Comparison of ENCODE assay signal across 20 cellular contexts in genomic region chr14:35134329-35135123, GRCh38. TPM values are rescaled to one million over a fixed set of nuclear protein-coding genes. Genes with fewer than 3 reads are reported as not detected.
A peak's percentile ranks its signal among the peaks of the same experiment; 100 is the strongest.
DNase-seq lines count a peak whose midpoint lies in the region; ATAC-seq and TF ChIP-seq lines count a peak whose summit lies in the region.
"Had no signal": no experiment of that assay in that cellular context is flagged by ENCODE, and none has a peak within 500 bp of the region (broad histone marks: within the 10 kb centered on the region; RNA-seq: fewer than 3 reads in every experiment).

No MANE protein-coding gene starts in this region.

- peaks cover 30% of the 10 kb centered on the region for H3K36me3 Mint-ChIP-seq in activated CD4-positive, alpha-beta T cell treated with anti-CD3 and anti-CD28 coated beads for 36 hours (ENCODE audit: low read depth)
- H3K36me3 Mint-ChIP-seq in central memory CD8-positive, alpha-beta T cell (ENCODE audit: insufficient read depth), result peaks cover 27% of the 10 kb centered on the region
- H3K36me3 Mint-ChIP-seq in naive thymus-derived CD8-positive, alpha-beta T cell, result peaks cover 4 to 63% (median 24%) of the 10 kb centered on the region in 3 donors
- peaks cover 35 to 48% of the 10 kb centered on the region in 2 donors for H3K36me3 Mint-ChIP-seq in stimulated activated naive B cell treated with anti-CD40 and anti-IgM and Interleukin-4, amounts not matched to agents 10 μg/mL and 1 μg/mL and 100 μg/mL, for 72 hours

- peaks cover 9% of the 10 kb centered on the region for H3K9me3 ChIP-seq in Karpas-422 (ENCODE audit: low read length)
- H3K9me3 ChIP-seq in PC-3 (ENCODE audit: low read length), result no peaks in the 10 kb centered on the region
- H3K9me3 ChIP-seq: BE2C, esophagus muscularis mucosa, uterus had no signal

- ATAC-seq in activated CD4-positive, alpha-beta T cell treated with anti-CD3 and anti-CD28 coated beads for 36 hours, result no peak
- ATAC-seq in central memory CD8-positive, alpha-beta T cell (replicated peaks; ENCODE audit: extremely low read depth, poor library complexity, severe bottlenecking), result no peak
- no peak for ATAC-seq in naive thymus-derived CD8-positive, alpha-beta T cell
- ATAC-seq in PC-3 (no peak; the same call in 1 of the 2 replicates), HG03196 (IDR thresholded peaks at IDR 0.05; ENCODE audit: unreplicated experiment) (no peak)
- no peak for ATAC-seq in stimulated activated naive B cell treated with anti-CD40 and anti-IgM and Interleukin-4, amounts not matched to agents 10 μg/mL and 1 μg/mL and 100 μg/mL, for 72 hours (replicated peaks)
- ATAC-seq: activated naive CD8-positive, alpha-beta T cell treated with anti-CD3 and anti-CD28 coated beads, Interleukin-2, amount 50 U/mL, for 24 hours had no signal

- H3K36me3 ChIP-seq in Karpas-422 (ENCODE audit: insufficient read depth, low read length), result peaks cover 53% of the 10 kb centered on the region
- H3K36me3 ChIP-seq in PC-3 (ENCODE audit: low read depth, low read length), result peaks cover 8% of the 10 kb centered on the region
- H3K36me3 ChIP-seq: uterus had no signal

- H3K27ac Mint-ChIP-seq in activated CD4-positive, alpha-beta T cell treated with anti-CD3 and anti-CD28 coated beads for 36 hours, result peak overlapping the region; percentile 1
- H3K27ac Mint-ChIP-seq in central memory CD8-positive, alpha-beta T cell (ENCODE audit: low read depth), result peak overlapping the region; percentile 53
- H3K27ac Mint-ChIP-seq in naive thymus-derived CD8-positive, alpha-beta T cell, result peak overlapping the region in 8 of 10 donors; percentile 17 to 79 (median 60)
- no peak overlapping the region for H3K27ac Mint-ChIP-seq in stimulated activated naive B cell treated with anti-CD40 and anti-IgM and Interleukin-4, amounts not matched to agents 10 μg/mL and 1 μg/mL and 100 μg/mL, for 72 hours
- H3K27ac Mint-ChIP-seq: activated naive CD8-positive, alpha-beta T cell treated with anti-CD3 and anti-CD28 coated beads, Interleukin-2, amount 50 U/mL, for 24 hours; HFFc6; T-helper 2 cell treated with Interferon-gamma antibody and Interleukin-4, amounts not matched to agents 5 μg/mL and 100 μg/mL, for 36 hours had no signal

- BruUV-seq in PC-3 (replicated peaks; lab: Mats Ljungman, UMichigan), result no TSS peak

- DNase-seq in activated CD4-positive, alpha-beta T cell treated with anti-CD3 and anti-CD28 coated beads for 36 hours, result no peak
- no peak for DNase-seq in activated CD4-positive, alpha-beta T cell treated with anti-CD3 and anti-CD28 coated beads for 48 hours
- DNase-seq in Karpas-422 (peak; percentile 40), PC-3 (no peak)
- DNase-seq in central memory CD8-positive, alpha-beta T cell (ENCODE audit: low spot score in 2 of 2), result no peak
- DNase-seq in naive thymus-derived CD8-positive, alpha-beta T cell, result no peak
- no peak for DNase-seq in stimulated activated naive B cell treated with anti-CD40 and anti-IgM and Interleukin-4, amounts not matched to agents 10 μg/mL and 1 μg/mL and 100 μg/mL, for 72 hours
- DNase-seq: 8988T; activated CD4-positive, CD25-positive, alpha-beta regulatory T cell; activated naive CD8-positive, alpha-beta T cell treated with anti-CD3 and anti-CD28 coated beads, Interleukin-2, amount 50 U/mL, for 24 hours; BE2C; caudate nucleus; HFFc6; KBM-7; NCI-H1417; NCI-H748 treated with DMSO at 0.1 percent for 48 hours; uterus had no signal

- POLR2A ChIA-PET in activated CD4-positive, alpha-beta T cell treated with anti-CD3 and anti-CD28 coated beads for 36 hours (lab: Charles Lee), result interaction anchor here (0.8 kb wide), 1 partner anchor 282 kb away, joined by 4 read pairs; no protein-coding TSS in a partner anchor
- POLR2A ChIA-PET in naive thymus-derived CD8-positive, alpha-beta T cell (lab: Charles Lee), result interaction anchor here (1.6 kb wide), 1 partner anchor 12 kb away, joined by 4 read pairs; the partner anchor contains the start of gene PRORP
- POLR2A ChIA-PET in PC-3 (lab: Charles Lee; ENCODE audit: unreplicated experiment), result interaction anchor here (0.5 kb wide), 1 partner anchor 160 kb away, joined by 3 read pairs; no protein-coding TSS in a partner anchor

- H3F3A ChIP-seq in PC-3 (ENCODE audit: low read length, unreplicated experiment), result no peaks in the 10 kb centered on the region

- H3K4me1 ChIP-seq in Karpas-422 (ENCODE audit: low read length), result no peaks in the 10 kb centered on the region
- H3K4me1 ChIP-seq in PC-3 (ENCODE audit: insufficient read depth, low read length), result no peaks in the 10 kb centered on the region
- H3K4me1 ChIP-seq: BE2C, uterus had no signal

- H3K4me3 ChIP-seq in Karpas-422 (ENCODE audit: low read length), result no peak overlapping the region
- H3K4me3 ChIP-seq in PC-3 (ENCODE audit: low read length), result no peak overlapping the region
- H3K4me3 ChIP-seq: esophagus muscularis mucosa, uterus had no signal

- intact Hi-C loops in activated CD4-positive, alpha-beta T cell treated with anti-CD3 and anti-CD28 coated beads for 36 hours (cut with DNase I, micrococcal nuclease), result no loop called here
- intact Hi-C loops in PC-3 (cut with micrococcal nuclease), result no loop called here

- no peak for TF ChIP-seq CTCF in PC-3 (conservative IDR thresholded peaks at IDR 0.05; ENCODE audit: low read depth, low read length)

- H3K9ac ChIP-seq in Karpas-422 (ENCODE audit: low read length), result no peak overlapping the region
- no peak overlapping the region for H3K9ac ChIP-seq in PC-3 (ENCODE audit: low read length)

- H3K9me3 Mint-ChIP-seq in activated CD4-positive, alpha-beta T cell treated with anti-CD3 and anti-CD28 coated beads for 36 hours (ENCODE audit: low read depth), result no peaks in the 10 kb centered on the region
- peaks cover 4% of the 10 kb centered on the region for H3K9me3 Mint-ChIP-seq in central memory CD8-positive, alpha-beta T cell
- peaks cover 0 to 7% (median 0%) of the 10 kb centered on the region in 9 donors for H3K9me3 Mint-ChIP-seq in naive thymus-derived CD8-positive, alpha-beta T cell
- H3K9me3 Mint-ChIP-seq in stimulated activated naive B cell treated with anti-CD40 and anti-IgM and Interleukin-4, amounts not matched to agents 10 μg/mL and 1 μg/mL and 100 μg/mL, for 72 hours, result no peaks in the 10 kb centered on the region
- H3K9me3 Mint-ChIP-seq: activated naive CD8-positive, alpha-beta T cell treated with anti-CD3 and anti-CD28 coated beads, Interleukin-2, amount 50 U/mL, for 24 hours had no signal

- H3K27ac ChIP-seq in Karpas-422 (ENCODE audit: low read length) (no peak overlapping the region), PC-3 (ENCODE audit: low read length) (no peak overlapping the region)
- H3K27ac ChIP-seq: esophagus muscularis mucosa, uterus had no signal

- H3K4me1 Mint-ChIP-seq in activated CD4-positive, alpha-beta T cell treated with anti-CD3 and anti-CD28 coated beads for 36 hours, result peaks cover 17% of the 10 kb centered on the region
- peaks cover 22% of the 10 kb centered on the region for H3K4me1 Mint-ChIP-seq in central memory CD8-positive, alpha-beta T cell
- H3K4me1 Mint-ChIP-seq in naive thymus-derived CD8-positive, alpha-beta T cell, result peaks cover 9 to 38% (median 16%) of the 10 kb centered on the region in 4 donors
- peaks cover 4 to 12% of the 10 kb centered on the region in 2 donors for H3K4me1 Mint-ChIP-seq in stimulated activated naive B cell treated with anti-CD40 and anti-IgM and Interleukin-4, amounts not matched to agents 10 μg/mL and 1 μg/mL and 100 μg/mL, for 72 hours

- no peaks in the 10 kb centered on the region for H3K27me3 Mint-ChIP-seq in activated CD4-positive, alpha-beta T cell treated with anti-CD3 and anti-CD28 coated beads for 36 hours
- H3K27me3 Mint-ChIP-seq in central memory CD8-positive, alpha-beta T cell, result no peaks in the 10 kb centered on the region
- no peaks in the 10 kb centered on the region for H3K27me3 Mint-ChIP-seq in naive thymus-derived CD8-positive, alpha-beta T cell
- no peaks in the 10 kb centered on the region for H3K27me3 Mint-ChIP-seq in stimulated activated naive B cell treated with anti-CD40 and anti-IgM and Interleukin-4, amounts not matched to agents 10 μg/mL and 1 μg/mL and 100 μg/mL, for 72 hours
- H3K27me3 Mint-ChIP-seq: activated naive CD8-positive, alpha-beta T cell treated with anti-CD3 and anti-CD28 coated beads, Interleukin-2, amount 50 U/mL, for 24 hours had no signal

- H3K4me3 Mint-ChIP-seq in activated CD4-positive, alpha-beta T cell treated with anti-CD3 and anti-CD28 coated beads for 36 hours, result no peak overlapping the region
- H3K4me3 Mint-ChIP-seq in central memory CD8-positive, alpha-beta T cell, result no peak overlapping the region
- H3K4me3 Mint-ChIP-seq in naive thymus-derived CD8-positive, alpha-beta T cell, result no peak overlapping the region
- H3K4me3 Mint-ChIP-seq in stimulated activated naive B cell treated with anti-CD40 and anti-IgM and Interleukin-4, amounts not matched to agents 10 μg/mL and 1 μg/mL and 100 μg/mL, for 72 hours, result no peak overlapping the region
- H3K4me3 Mint-ChIP-seq: activated naive CD8-positive, alpha-beta T cell treated with anti-CD3 and anti-CD28 coated beads, Interleukin-2, amount 50 U/mL, for 24 hours; HFFc6; T-helper 2 cell treated with Interferon-gamma antibody and Interleukin-4, amounts not matched to agents 5 μg/mL and 100 μg/mL, for 36 hours had no signal

- H3K4me2 ChIP-seq in Karpas-422 (ENCODE audit: low read depth, low read length, poor library complexity, severe bottlenecking) (no peak overlapping the region), PC-3 (ENCODE audit: low read length) (no peak overlapping the region)

- H3K27me3 ChIP-seq in Karpas-422 (ENCODE audit: low read length), result no peaks in the 10 kb centered on the region
- no peaks in the 10 kb centered on the region for H3K27me3 ChIP-seq in PC-3 (ENCODE audit: low read length)
- H3K27me3 ChIP-seq: BE2C, esophagus muscularis mucosa, uterus had no signal

- H4K20me1 ChIP-seq in Karpas-422 (ENCODE audit: insufficient read depth, low read depth, low read length) (no peaks in the 10 kb centered on the region), PC-3 (ENCODE audit: low read length) (no peaks in the 10 kb centered on the region)

- H3K79me2 ChIP-seq in Karpas-422 (ENCODE audit: low read length), result peaks cover 87% of the 10 kb centered on the region
- H3K79me2 ChIP-seq in PC-3 (ENCODE audit: low read length), result peaks cover 6% of the 10 kb centered on the region

- H3K9me2 ChIP-seq in Karpas-422 (replicated peaks; ENCODE audit: insufficient read depth, low read length) (no peaks in the 10 kb centered on the region), PC-3 (replicated peaks; ENCODE audit: low read length) (no peaks in the 10 kb centered on the region)

- no peak overlapping the region for H2AFZ ChIP-seq in Karpas-422 (ENCODE audit: low read length)
- no peak overlapping the region for H2AFZ ChIP-seq in PC-3 (ENCODE audit: low read length)

- CTCF ChIA-PET in activated CD4-positive, alpha-beta T cell treated with anti-CD3 and anti-CD28 coated beads for 36 hours (lab: Charles Lee), result interaction anchor here (0.6 to 16.5 kb wide), 3 partner anchors 8 to 558 kb away, joined by 4 to 260 read pairs (median 6); no protein-coding TSS in a partner anchor
- CTCF ChIA-PET in PC-3 (lab: Charles Lee), result no interaction called here

RNA-seq across cellular contexts. Expression of gene PRORP, which starts 12.2 kb away (rescaled TPM):
- 10 to 100 TPM; 37.3 to 51.1 TPM for total RNA-seq in activated CD4-positive, alpha-beta T cell treated with anti-CD3 and anti-CD28 coated beads for 36 hours
- total RNA-seq in Karpas-422 (2014; rRNA removed; shearing (Covaris generic); ENCODE audit: low replicate concordance), result 58.4 and 60.8 TPM in 2 replicates
- 10 to 100 TPM; 33.6 to 34.1 TPM for total RNA-seq in naive thymus-derived CD8-positive, alpha-beta T cell
- polyA plus RNA-seq in naive thymus-derived CD8-positive, alpha-beta T cell, result 10 to 100 TPM; 44.3 to 55.4 (median 49.7) TPM
- 25.1 and 25.3 TPM in 2 replicates for total RNA-seq in PC-3 (2014; rRNA removed)

RNA-seq across cellular contexts. Expression of gene PPP2R3C, which starts 12.7 kb away (rescaled TPM):
- total RNA-seq in activated CD4-positive, alpha-beta T cell treated with anti-CD3 and anti-CD28 coated beads for 36 hours, result 10 to 100 TPM; 43.8 to 53.5 TPM
- total RNA-seq in Karpas-422 (2014; rRNA removed; shearing (Covaris generic); ENCODE audit: low replicate concordance), result 42.1 and 86.2 TPM in 2 replicates
- 10 to 100 TPM; 38.4 to 39.5 TPM for total RNA-seq in naive thymus-derived CD8-positive, alpha-beta T cell
- polyA plus RNA-seq in naive thymus-derived CD8-positive, alpha-beta T cell, result 10 to 100 TPM; 45.6 to 57.9 (median 52.7) TPM
- 15.2 and 20.3 TPM in 2 replicates for total RNA-seq in PC-3 (2014; rRNA removed)
